Comparison of ENCODE assay signal across 1 cellular context in genomic region chr3:9932843-9933560, GRCh38.
A peak's percentile ranks its signal among the peaks of the same experiment; 100 is the strongest.
TF ChIP-seq lines count a peak whose summit lies in the region.

No MANE protein-coding gene starts in this region.

TF ChIP-seq in K562, 482 proteins besides CTCF, POLR2A, EP300 and RAD21 (continues in another document):
- TF ChIP-seq CREB1 (IDR thresholded peaks at IDR 0.05) (peak; percentile 85), CREB1 (CRISPR knock-in tag; IDR thresholded peaks at IDR 0.05) (peak; percentile 83), ZNF699 (CRISPR knock-in tag; IDR thresholded peaks at IDR 0.05; ENCODE audit: insufficient replicate concordance) (no peak), ZNF507 (tag; conservative IDR thresholded peaks at IDR 0.05) (no peak), HNRNPL (IDR thresholded peaks at IDR 0.05; ENCODE audit: low read depth, low read length) (peak; percentile 99), SAFB (IDR thresholded peaks at IDR 0.05; ENCODE audit: borderline replicate concordance, low read depth, low read length) (peak; percentile 91), CTCFL (IDR thresholded peaks at IDR 0.05; ENCODE audit: borderline replicate concordance, insufficient read depth, low read depth, low read length, poor library complexity, severe bottlenecking) (peak; percentile 93), ZNF695 (CRISPR knock-in tag; IDR thresholded peaks at IDR 0.05) (no peak), BRCA1 (IDR thresholded peaks at IDR 0.05) (no peak), BRCA1 (CRISPR knock-in tag; IDR thresholded peaks at IDR 0.05) (peak; percentile 96; the same call in 1 of the 2 replicates), ZNF280B (CRISPR knock-in tag; IDR thresholded peaks at IDR 0.05) (no peak), ETV1 (tag; conservative IDR thresholded peaks at IDR 0.05; ENCODE audit: low read depth) (0 out of 2 replicates have a peak, but pooled peaks have one; percentile 13), TBP (optimal IDR thresholded peaks at IDR 0.05; ENCODE audit: low read depth, low read length) (peak; percentile 30), ADNP (tag; IDR thresholded peaks at IDR 0.05) (no peak), MIER1 (IDR thresholded peaks at IDR 0.05; ENCODE audit: low read depth) (no peak), TCF3 (CRISPR knock-in tag; IDR thresholded peaks at IDR 0.05) (no peak), GMEB1 (CRISPR knock-in tag; IDR thresholded peaks at IDR 0.05) (no peak; the same call in none of the 2 replicates), PRDM10 (IDR thresholded peaks at IDR 0.05; ENCODE audit: partially characterized antibody) (peak; percentile 30), ZNF124 (CRISPR knock-in tag; IDR thresholded peaks at IDR 0.05) (no peak), MAFF (IDR thresholded peaks at IDR 0.05; ENCODE audit: low read length) (no peak), FOS (IDR thresholded peaks at IDR 0.05; ENCODE audit: extremely low read depth, insufficient read length) (no peak), FOXO4 (CRISPR knock-in tag; IDR thresholded peaks at IDR 0.05) (peak; percentile 84; the same call in 1 of the 2 replicates), CCAR2 (IDR thresholded peaks at IDR 0.05; ENCODE audit: low read depth, low read length) (no peak), LCOR (CRISPR knock-in tag; IDR thresholded peaks at IDR 0.05) (peak; percentile 84; the same call in 1 of the 2 replicates), ETS2 (tag; IDR thresholded peaks at IDR 0.05; ENCODE audit: borderline replicate concordance, poor library complexity, severe bottlenecking) (no peak), CBX5 (IDR thresholded peaks at IDR 0.05; ENCODE audit: borderline replicate concordance, low read depth) (0 out of 2 replicates have a peak, but pooled peaks have one; percentile 33), BRD9 (IDR thresholded peaks at IDR 0.05; ENCODE audit: low read depth, partially characterized antibody) (peak; percentile 68), ZNF445 (CRISPR knock-in tag; IDR thresholded peaks at IDR 0.05; ENCODE audit: low read depth) (no peak), ZNF253 (CRISPR knock-in tag; conservative IDR thresholded peaks at IDR 0.05) (no peak), ZSCAN32 (CRISPR knock-in tag; IDR thresholded peaks at IDR 0.05) (no peak), NCOA4 (IDR thresholded peaks at IDR 0.05; ENCODE audit: partially characterized antibody) (no peak), SRSF3 (IDR thresholded peaks at IDR 0.05; ENCODE audit: insufficient read depth, low read length) (no peak), CEBPG (CRISPR knock-in tag; IDR thresholded peaks at IDR 0.05) (peak; percentile 39; the same call in 1 of the 2 replicates), CEBPG (tag; conservative IDR thresholded peaks at IDR 0.05 in 1 of 2, IDR thresholded peaks at IDR 0.05 in 1 of 2) (no peak), ZNF644 (tag; IDR thresholded peaks at IDR 0.05; ENCODE audit: low read depth) (0 out of 2 replicates have a peak, but pooled peaks have one; percentile 34), ZFX (CRISPR knock-in tag; IDR thresholded peaks at IDR 0.05) (peak; percentile 91), NR0B1 (IDR thresholded peaks at IDR 0.05; ENCODE audit: partially characterized antibody) (no peak), NR1H2 (CRISPR knock-in tag; IDR thresholded peaks at IDR 0.05) (peak; percentile 67; the same call in 1 of the 2 replicates), HMG20A (CRISPR knock-in tag; conservative IDR thresholded peaks at IDR 0.05) (no peak), FOXM1 (IDR thresholded peaks at IDR 0.05; ENCODE audit: low read depth) (no peak), FOXM1 (CRISPR knock-in tag; IDR thresholded peaks at IDR 0.05; ENCODE audit: low read depth) (peak; percentile 15; the same call in 1 of the 2 replicates), ILF3 (IDR thresholded peaks at IDR 0.05; ENCODE audit: borderline replicate concordance) (no peak), U2AF2 (optimal IDR thresholded peaks at IDR 0.05; ENCODE audit: low read depth, low read length) (no peak), FOXP1 (CRISPR knock-in tag; IDR thresholded peaks at IDR 0.05) (peak; percentile 65; the same call in 1 of the 2 replicates), KHSRP (IDR thresholded peaks at IDR 0.05) (no peak), SRSF9 (IDR thresholded peaks at IDR 0.05; ENCODE audit: borderline replicate concordance, low read depth, low read length) (no peak), ZBTB1 (CRISPR knock-in tag; IDR thresholded peaks at IDR 0.05; ENCODE audit: borderline replicate concordance, low read depth) (peak; percentile 55; the same call in 1 of the 2 replicates), CHCHD3 (CRISPR knock-in tag; IDR thresholded peaks at IDR 0.05) (no peak), ZNF586 (CRISPR knock-in tag; conservative IDR thresholded peaks at IDR 0.05) (no peak), ZNF174 (CRISPR knock-in tag; IDR thresholded peaks at IDR 0.05) (no peak), NCOA6 (IDR thresholded peaks at IDR 0.05) (no peak), CSDE1 (IDR thresholded peaks at IDR 0.05) (no peak), OTX1 (CRISPR knock-in tag; IDR thresholded peaks at IDR 0.05) (no peak), HSF4 (CRISPR knock-in tag; IDR thresholded peaks at IDR 0.05; ENCODE audit: borderline replicate concordance) (no peak), POU5F1 (IDR thresholded peaks at IDR 0.05; ENCODE audit: borderline replicate concordance, low read depth, low read length, partially characterized antibody) (no peak), PML (IDR thresholded peaks at IDR 0.05; ENCODE audit: low read length) (0 out of 2 replicates have a peak, but pooled peaks have one; percentile 21), TCF15 (CRISPR knock-in tag; IDR thresholded peaks at IDR 0.05) (no peak), PHF20 (IDR thresholded peaks at IDR 0.05; ENCODE audit: partially characterized antibody) (peak; percentile 76), ETS1 (conservative IDR thresholded peaks at IDR 0.05; ENCODE audit: control insufficient read depth, low read depth, low read length) (peak; percentile 83; the same call in 1 of the 2 replicates), HLTF (IDR thresholded peaks at IDR 0.05) (no peak), ZNF583 (CRISPR knock-in tag; IDR thresholded peaks at IDR 0.05) (peak; percentile 68; the same call in 1 of the 2 replicates), XRCC3 (IDR thresholded peaks at IDR 0.05) (no peak), MTA1 (IDR thresholded peaks at IDR 0.05; ENCODE audit: borderline replicate concordance) (peak; percentile 70; the same call in 1 of the 2 replicates), ZNF184 (CRISPR knock-in tag; IDR thresholded peaks at IDR 0.05) (no peak), RBM17 (IDR thresholded peaks at IDR 0.05; ENCODE audit: borderline replicate concordance, low read depth, low read length) (no peak), ZNF696 (CRISPR knock-in tag; conservative IDR thresholded peaks at IDR 0.05) (no peak), NELFE (IDR thresholded peaks at IDR 0.05; ENCODE audit: insufficient read depth, insufficient read length) (no peak), BDP1 (IDR thresholded peaks at IDR 0.05; ENCODE audit: insufficient read depth, insufficient read length) (no peak)
